ENCODE assay signal across 12 cellular contexts in the genomic region with DNA sequence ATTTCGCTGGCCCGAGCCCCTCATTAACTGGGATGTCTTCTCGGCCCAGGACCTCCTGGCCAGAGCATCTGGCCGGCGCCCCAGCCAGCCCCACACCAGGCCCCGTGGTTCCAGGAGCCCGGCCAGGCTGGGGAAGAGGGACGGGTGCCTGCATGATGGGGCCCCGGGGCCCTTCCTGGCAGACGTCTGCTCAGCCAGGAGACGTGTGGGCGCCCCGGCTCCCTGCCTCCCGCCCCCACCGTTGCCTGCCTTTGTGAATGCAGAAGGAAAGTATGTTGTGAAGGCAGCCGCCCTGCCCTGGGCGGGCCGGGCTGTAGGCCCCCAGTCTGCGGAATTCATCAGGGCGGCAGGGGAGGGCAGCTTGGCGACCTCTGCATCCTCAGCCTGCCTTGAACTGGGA. TPM values are rescaled to one million over a fixed set of nuclear protein-coding genes. Genes with fewer than 3 reads are reported as not detected.
A peak's percentile ranks its signal among the peaks of the same experiment; 100 is the strongest.
DNase-seq lines count a peak whose midpoint lies in the region; ATAC-seq and TF ChIP-seq lines count a peak whose summit lies in the region.
"Had no signal": no experiment of that assay in that cellular context is flagged by ENCODE, and none has a peak within 500 bp of the region (broad histone marks: within the 10 kb centered on the region; RNA-seq: fewer than 3 reads in every experiment).

No MANE protein-coding gene starts in this region.

- TF ChIP-seq CTCF in left ventricle myocardium inferior (IDR thresholded peaks at IDR 0.05; ENCODE audit: borderline replicate concordance) (no peak), tibial artery (IDR thresholded peaks at IDR 0.05) (no peak), omental fat pad (IDR thresholded peaks at IDR 0.05) (no peak)

- H3K36me3 ChIP-seq in left ventricle myocardium inferior (no peaks in the 10 kb centered on the region), adipocyte (ENCODE audit: control insufficient read depth, insufficient read depth, low read length, severe bottlenecking) (no peaks in the 10 kb centered on the region), tibial artery (no peaks in the 10 kb centered on the region), Karpas-422 (ENCODE audit: insufficient read depth, low read length) (no peaks in the 10 kb centered on the region)

- H3K4me3 ChIP-seq in left ventricle myocardium inferior, result no peak overlapping the region
- H3K4me3 ChIP-seq in adipocyte (ENCODE audit: low read length), result peak overlapping the region; percentile 29
- no peak overlapping the region for H3K4me3 ChIP-seq in tibial artery
- H3K4me3 ChIP-seq in Karpas-422 (ENCODE audit: low read length), result no peak overlapping the region

- DNase-seq in Right ventricle myocardium inferior (ENCODE audit: missing footprints) (no peak), left ventricle myocardium inferior (no peak), adipocyte (ENCODE audit: low read depth) (peak; percentile 52), iPS-NIHi7 (ENCODE audit: extremely low spot score) (peak; percentile 29), tibial artery (no peak), mucosa of gallbladder (ENCODE audit: low spot score) (no peak), Karpas-422 (no peak), omental fat pad (ENCODE audit: low spot score) (no peak)
- DNase-seq: ACHN, immature natural killer cell, NCI-H526, nephron progenitor cell had no signal

- peak; percentile 21 for ATAC-seq in Right ventricle myocardium inferior
- no peak for ATAC-seq in omental fat pad (ENCODE audit: low FRiP score)

- H3K27ac ChIP-seq in left ventricle myocardium inferior (replicated peaks) (no peak overlapping the region), tibial artery (peak overlapping the region; percentile 10 to 31), Karpas-422 (ENCODE audit: low read length) (no peak overlapping the region)

- intact Hi-C loops in Right ventricle myocardium inferior (cut with DNase I), result no loop called here
- intact Hi-C loops in left ventricle myocardium inferior (cut with micrococcal nuclease), result no loop called here
- intact Hi-C loops in tibial artery (cut with DNase I; ENCODE audit: low total_unique reads), result no loop called here

- H3K9me3 ChIP-seq in left ventricle myocardium inferior (replicated peaks) (no peaks in the 10 kb centered on the region), adipocyte (ENCODE audit: control insufficient read depth, low read length) (no peaks in the 10 kb centered on the region), tibial artery (no peaks in the 10 kb centered on the region), Karpas-422 (ENCODE audit: low read length) (no peaks in the 10 kb centered on the region)

- no peaks in the 10 kb centered on the region for H4K20me1 ChIP-seq in Karpas-422 (ENCODE audit: insufficient read depth, low read depth, low read length)

- no peak overlapping the region for H2AFZ ChIP-seq in Karpas-422 (ENCODE audit: low read length)

- H3K79me2 ChIP-seq in Karpas-422 (ENCODE audit: low read length), result no peaks in the 10 kb centered on the region

- peaks cover 98% of the 10 kb centered on the region for H3K27me3 ChIP-seq in left ventricle myocardium inferior (ENCODE audit: low read depth)
- peaks cover 9% of the 10 kb centered on the region for H3K27me3 ChIP-seq in adipocyte (replicated peaks; ENCODE audit: control insufficient read depth, insufficient read depth, low read length)
- H3K27me3 ChIP-seq in tibial artery, result peaks cover 0 to 71% of the 10 kb centered on the region in 2 donors
- H3K27me3 ChIP-seq in Karpas-422 (ENCODE audit: low read length), result no peaks in the 10 kb centered on the region

- H3K4me1 ChIP-seq in left ventricle myocardium inferior (peaks cover 13% of the 10 kb centered on the region), adipocyte (ENCODE audit: control insufficient read depth, insufficient read depth, low read length) (peaks cover 22% of the 10 kb centered on the region), tibial artery (peaks cover 0 to 16% (median 13%) of the 10 kb centered on the region in 4 donors), Karpas-422 (ENCODE audit: low read length) (no peaks in the 10 kb centered on the region)

- H3K9ac ChIP-seq in adipocyte (ENCODE audit: low read length) (peak overlapping the region; percentile 62), Karpas-422 (ENCODE audit: low read length) (no peak overlapping the region)

- no peak overlapping the region for H3K4me2 ChIP-seq in Karpas-422 (ENCODE audit: low read depth, low read length, poor library complexity, severe bottlenecking)

- H3K9me2 ChIP-seq in Karpas-422 (replicated peaks; ENCODE audit: insufficient read depth, low read length), result no peaks in the 10 kb centered on the region

RNA-seq across cellular contexts. Expression of a gene that starts 4.4 kb away (rescaled TPM):
- total RNA-seq in Right ventricle myocardium inferior (not detected), left ventricle myocardium inferior (1.2 TPM), mucosa of gallbladder (2.0 TPM), omental fat pad (1 to 10 TPM; 1.1 to 1.9 (median 1.3) TPM)
- not detected in 2 replicates for total RNA-seq in Karpas-422 (2014; rRNA removed; shearing (Covaris generic); ENCODE audit: low replicate concordance)

RNA-seq across cellular contexts. Expression of a gene that starts 36.2 kb away (rescaled TPM):
- 37.0 TPM for total RNA-seq in Right ventricle myocardium inferior
- 32.3 TPM for total RNA-seq in left ventricle myocardium inferior
- 117 TPM for total RNA-seq in mucosa of gallbladder
- total RNA-seq in Karpas-422 (2014; rRNA removed; shearing (Covaris generic); ENCODE audit: low replicate concordance), result 30.6 and 85.5 TPM in 2 replicates
- 100 to 1,000 TPM in 2 of 4 donors, 10 to 100 TPM in 2; 67.3 to 113 (median 96.0) TPM for total RNA-seq in omental fat pad

Comparison
In these comparisons a context has a peak if more than half of its experiments do, and no peak if none do; other contexts are left out.
1. DNase-seq: peak in adipocyte (single experiment) and iPS-NIHi7 (single experiment); none in Right ventricle myocardium inferior (single experiment), left ventricle myocardium inferior (single experiment), tibial artery (0 of 2), mucosa of gallbladder (single experiment), Karpas-422 (single experiment) and omental fat pad (single experiment).
2. H3K27ac ChIP-seq: peak in tibial artery (2 of 2); none in left ventricle myocardium inferior (single experiment) and Karpas-422 (single experiment).